In the genomic region with DNA sequence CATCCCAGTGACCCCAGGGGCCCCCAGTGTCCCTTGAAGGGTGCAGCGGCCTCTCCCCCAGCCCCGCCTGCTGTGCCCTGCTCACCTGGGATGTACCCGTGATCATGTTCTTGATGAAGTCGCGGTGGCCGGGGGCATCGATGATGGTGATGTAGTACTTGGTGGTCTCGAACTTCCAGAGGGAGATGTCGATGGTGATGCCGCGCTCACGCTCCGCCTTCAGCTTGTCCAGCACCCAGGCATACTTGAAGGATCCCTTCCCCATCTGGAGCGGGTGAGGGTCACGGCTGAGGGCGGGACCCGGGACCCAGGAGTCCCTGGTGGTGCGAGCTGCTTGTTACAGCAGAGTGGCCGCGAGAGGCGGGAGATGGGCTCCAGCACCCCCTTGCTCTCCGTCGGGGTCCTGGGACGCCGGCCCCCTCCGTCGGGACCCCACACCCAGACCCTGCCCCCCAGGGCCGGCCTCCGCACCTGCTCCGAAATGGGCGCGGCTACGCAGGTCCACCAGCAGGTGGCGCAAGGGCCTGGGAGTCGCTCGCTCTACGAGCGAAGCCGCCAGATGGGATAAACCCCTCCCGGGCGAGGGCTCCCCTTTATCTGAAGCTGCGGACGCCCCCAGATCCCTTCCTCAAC, we compare ENCODE assay signal across 8 cellular contexts. TPM values are rescaled to one million over a fixed set of nuclear protein-coding genes. Genes with fewer than 3 reads are reported as not detected.
A peak's percentile ranks its signal among the peaks of the same experiment; 100 is the strongest.
DNase-seq lines count a peak whose midpoint lies in the region; ATAC-seq and TF ChIP-seq lines count a peak whose summit lies in the region.

No MANE protein-coding gene starts in this region.

- intact Hi-C loops in right lobe of liver (cut with DNase I), result no loop called here

- H3K4me3 ChIP-seq in DND-41 (ENCODE audit: low read depth in 1 of 2, low read length in 2 of 2), result peak overlapping the region in 1 of 2 experiments; percentile 41; a peak in 1 of 4 replicates
- peak overlapping the region; percentile 58 for H3K4me3 ChIP-seq in Loucy (ENCODE audit: low read length, poor library complexity, severe bottlenecking)
- H3K4me3 ChIP-seq in right lobe of liver, result peak overlapping the region in 2 of 3 donors; percentile 17 to 33

- POLR2A ChIA-PET in activated CD4-positive, alpha-beta T cell treated with anti-CD3 and anti-CD28 coated beads, Interleukin-2, amount 10 ng/mL, durations not matched to agents 7 days and 5 days (lab: Charles Lee), result no interaction called here

- no peaks in the 10 kb centered on the region for H3F3A ChIP-seq in Loucy (ENCODE audit: low read depth)

- CTCF ChIA-PET in activated CD4-positive, alpha-beta T cell treated with anti-CD3 and anti-CD28 coated beads, Interleukin-2, amount 10 ng/mL, durations not matched to agents 7 days and 5 days (lab: Charles Lee), result interaction anchor here (0.6 to 2.5 kb wide), 8 partner anchors 9 to 1475 kb away, joined by 3 to 7 read pairs (median 4); a partner anchor contains a TSS

- H2AFZ ChIP-seq in DND-41 (ENCODE audit: low read depth, low read length), result peak overlapping the region; percentile 69
- H2AFZ ChIP-seq in Loucy (ENCODE audit: low read length), result peak overlapping the region; percentile 64

- no peak overlapping the region for H3K27ac ChIP-seq in DND-41 (ENCODE audit: low read length)
- peak overlapping the region; percentile 54 for H3K27ac ChIP-seq in cingulate gyrus (ENCODE audit: low read depth, low read length)
- no peak overlapping the region for H3K27ac ChIP-seq in right lobe of liver

- TF ChIP-seq POLR2A in right lobe of liver (IDR thresholded peaks at IDR 0.05), result no peak

- no peaks in the 10 kb centered on the region for H3K36me3 Mint-ChIP-seq in activated CD4-positive, alpha-beta T cell treated with anti-CD3 and anti-CD28 coated beads, Interleukin-2, amount 10 ng/mL, durations not matched to agents 7 days and 5 days (ENCODE audit: low read depth)

- H3K9ac ChIP-seq in DND-41 (ENCODE audit: low read depth, low read length) (peak overlapping the region; percentile 42; the same call in 1 of the 2 replicates), Loucy (ENCODE audit: low read depth, low read length, poor library complexity, severe bottlenecking) (no peak overlapping the region)

- WGBS in right lobe of liver (ENCODE audit: insufficient coverage, low coverage, low lambda C conversion rate, missing lambda C conversion rate), result 8% methylated on average over 5 of the region's 43 CpGs

- DNase-seq in DND-41, result peak; percentile 75
- DNase-seq in activated CD4-positive, alpha-beta T cell treated with anti-CD3 and anti-CD28 coated beads, Interleukin-2, amount 10 ng/mL, durations not matched to agents 7 days and 5 days, result peak; percentile 80
- peak; percentile 73 to 78 (median 77) for DNase-seq in right lobe of liver
- DNase-seq in stimulated activated CD8-positive, alpha-beta memory T cell treated with anti-CD3 and anti-CD28 coated beads, Interleukin-12 subunit alpha, Interleukin-12 subunit beta, amount 100 ng/mL, for 24 hours (ENCODE audit: extremely low read depth), result peak; percentile 49

- ATAC-seq in DND-41 (ENCODE audit: insufficient read depth, low read depth) (peak; percentile 91), right lobe of liver (peak; percentile 59 to 84 (median 77)), GM21723 (IDR thresholded peaks at IDR 0.05; ENCODE audit: unreplicated experiment) (no peak), GM19035 (IDR thresholded peaks at IDR 0.05; ENCODE audit: unreplicated experiment) (no peak)

- no peaks in the 10 kb centered on the region for H3K9me3 Mint-ChIP-seq in activated CD4-positive, alpha-beta T cell treated with anti-CD3 and anti-CD28 coated beads, Interleukin-2, amount 10 ng/mL, durations not matched to agents 7 days and 5 days

- H3K36me3 ChIP-seq in DND-41 (ENCODE audit: insufficient read depth, low read length) (no peaks in the 10 kb centered on the region), Loucy (ENCODE audit: insufficient read depth, low read length) (no peaks in the 10 kb centered on the region), right lobe of liver (no peaks in the 10 kb centered on the region)

- peaks cover 2% of the 10 kb centered on the region for H3K4me1 Mint-ChIP-seq in activated CD4-positive, alpha-beta T cell treated with anti-CD3 and anti-CD28 coated beads, Interleukin-2, amount 10 ng/mL, durations not matched to agents 7 days and 5 days

- no peak overlapping the region for H3K4me3 Mint-ChIP-seq in activated CD4-positive, alpha-beta T cell treated with anti-CD3 and anti-CD28 coated beads, Interleukin-2, amount 10 ng/mL, durations not matched to agents 7 days and 5 days

- no peaks in the 10 kb centered on the region for H3K79me2 ChIP-seq in DND-41 (ENCODE audit: insufficient read depth, low read length)
- H3K79me2 ChIP-seq in Loucy (ENCODE audit: insufficient read depth, low read length), result no peaks in the 10 kb centered on the region

- no peaks in the 10 kb centered on the region for H3K9me2 ChIP-seq in Loucy (replicated peaks; ENCODE audit: low read depth, low read length)

- peak overlapping the region; percentile 61 for H3K4me2 ChIP-seq in DND-41 (ENCODE audit: insufficient read depth, low read length)
- peak overlapping the region; percentile 64 for H3K4me2 ChIP-seq in Loucy (ENCODE audit: low read depth, low read length, poor library complexity, severe bottlenecking)

- no peak overlapping the region for H3K27ac Mint-ChIP-seq in activated CD4-positive, alpha-beta T cell treated with anti-CD3 and anti-CD28 coated beads, Interleukin-2, amount 10 ng/mL, durations not matched to agents 7 days and 5 days

- H4K20me1 ChIP-seq in DND-41 (ENCODE audit: insufficient read depth, low read length) (peaks cover 12% of the 10 kb centered on the region), Loucy (ENCODE audit: insufficient read depth, low read length, poor library complexity, severe bottlenecking) (no peaks in the 10 kb centered on the region)

- H3K4me1 ChIP-seq in DND-41 (ENCODE audit: insufficient read depth, low read length) (peaks cover 9% of the 10 kb centered on the region), Loucy (ENCODE audit: insufficient read depth, low read length, poor library complexity, severe bottlenecking) (no peaks in the 10 kb centered on the region), right lobe of liver (no peaks in the 10 kb centered on the region)

- peaks cover 20% of the 10 kb centered on the region for H3K27me3 Mint-ChIP-seq in activated CD4-positive, alpha-beta T cell treated with anti-CD3 and anti-CD28 coated beads, Interleukin-2, amount 10 ng/mL, durations not matched to agents 7 days and 5 days

- TF ChIP-seq CTCF in DND-41 (IDR thresholded peaks at IDR 0.05; ENCODE audit: borderline replicate concordance, extremely low read depth, low read length, poor library complexity, severe bottlenecking) (peak; percentile 92), Loucy (conservative IDR thresholded peaks at IDR 0.05; ENCODE audit: low read length) (peak; percentile 91), right lobe of liver (IDR thresholded peaks at IDR 0.05) (peak; percentile 86 to 98 (median 94))

- H3K27me3 ChIP-seq in DND-41 (ENCODE audit: insufficient read depth, low read length, poor library complexity) (no peaks in the 10 kb centered on the region), Loucy (ENCODE audit: insufficient read depth, low read length, poor library complexity, severe bottlenecking) (no peaks in the 10 kb centered on the region), right lobe of liver (peaks cover 0 to 7% of the 10 kb centered on the region in 2 donors)

- H3K9me3 ChIP-seq in DND-41 (ENCODE audit: insufficient read depth, low read length, severe bottlenecking), result no peaks in the 10 kb centered on the region
- no peaks in the 10 kb centered on the region for H3K9me3 ChIP-seq in Loucy (ENCODE audit: insufficient read depth, low read depth, low read length)
- H3K9me3 ChIP-seq in right lobe of liver, result no peaks in the 10 kb centered on the region

RNA-seq across cellular contexts. Expression of a gene that starts 3.0 kb away (rescaled TPM):
- total RNA-seq in activated CD4-positive, alpha-beta T cell treated with anti-CD3 and anti-CD28 coated beads, Interleukin-2, amount 10 ng/mL, durations not matched to agents 7 days and 5 days, result under 1 TPM; 0.12 to 0.17 TPM
- 100 to 1,000 TPM in 2 of 6 experiments, 1 to 10 TPM in 1, under 1 TPM in 3; 0.22 to 153 (median 1.0) TPM for total RNA-seq in right lobe of liver

RNA-seq across cellular contexts. Expression of a gene that starts 23.4 kb away (rescaled TPM):
- total RNA-seq in activated CD4-positive, alpha-beta T cell treated with anti-CD3 and anti-CD28 coated beads, Interleukin-2, amount 10 ng/mL, durations not matched to agents 7 days and 5 days, result under 1 TPM; 0.10 to 0.12 TPM
- total RNA-seq in right lobe of liver, result not detected

RNA-seq across cellular contexts. Expression of a gene that starts 24.7 kb away (rescaled TPM):
- 100 to 1,000 TPM; 167 to 193 TPM for total RNA-seq in activated CD4-positive, alpha-beta T cell treated with anti-CD3 and anti-CD28 coated beads, Interleukin-2, amount 10 ng/mL, durations not matched to agents 7 days and 5 days
- 10 to 100 TPM; 50.2 to 99.4 (median 76.7) TPM for total RNA-seq in right lobe of liver

RNA-seq across cellular contexts. Expression of a gene that starts 41.3 kb away (rescaled TPM):
- total RNA-seq in activated CD4-positive, alpha-beta T cell treated with anti-CD3 and anti-CD28 coated beads, Interleukin-2, amount 10 ng/mL, durations not matched to agents 7 days and 5 days, result under 1 TPM; 0.71 to 0.74 TPM
- 10 to 100 TPM in 1 of 6 experiments, 1 to 10 TPM in 3, under 1 TPM in 2; 0.78 to 11.0 (median 3.6) TPM for total RNA-seq in right lobe of liver

RNA-seq across cellular contexts. Expression of a gene that starts 51.7 kb away (rescaled TPM):
- not detected for total RNA-seq in activated CD4-positive, alpha-beta T cell treated with anti-CD3 and anti-CD28 coated beads, Interleukin-2, amount 10 ng/mL, durations not matched to agents 7 days and 5 days
- not detected for total RNA-seq in right lobe of liver

Comparison
In these comparisons a context has a peak if more than half of its experiments do, and no peak if none do; other contexts are left out.
1. ATAC-seq: peak in DND-41 (single experiment) and right lobe of liver (4 of 4); none in GM21723 (single experiment) and GM19035 (single experiment).
2. Peak in every context shown above with its lines, with median percentiles within 50 percentile points of each other: DNase-seq and CTCF ChIP-seq.